12 cellular contexts compared by ENCODE assay signal in the genomic region with DNA sequence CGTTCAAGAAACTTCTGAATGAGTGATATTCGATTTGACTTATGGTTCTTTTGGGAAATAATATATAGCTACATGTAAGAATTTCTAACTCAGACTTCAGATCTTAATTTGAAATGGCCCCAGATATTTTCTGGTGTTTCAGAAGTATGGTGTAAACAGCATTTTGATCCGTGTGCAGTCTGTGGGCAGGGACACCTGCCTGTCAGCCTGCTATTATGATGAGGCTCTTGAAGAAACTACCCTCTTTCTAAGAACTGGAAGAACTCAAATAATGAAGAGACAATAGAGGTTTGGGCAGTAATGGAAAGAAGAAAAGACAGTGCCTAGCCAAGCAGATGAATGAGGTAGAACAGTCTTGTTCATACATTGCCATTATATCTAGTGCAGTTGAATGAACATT.
DNase-seq lines count a peak whose midpoint lies in the region; ATAC-seq, FAIRE-seq and TF ChIP-seq lines count a peak whose summit lies in the region.
"Had no signal": no experiment of that assay in that cellular context is flagged by ENCODE, and none has a peak within 500 bp of the region (broad histone marks: within the 10 kb centered on the region; RNA-seq: fewer than 3 reads in every experiment).

No MANE protein-coding gene starts in this region.

- intact Hi-C loops in PC-9 (cut with micrococcal nuclease; ENCODE audit: unreplicated experiment) (loop anchor here (2.0 to 10.0 kb wide), 2 partner anchors 20 to 212 kb away; no protein-coding TSS in a partner anchor), pancreas (cut with DNase I) (loop anchor here in 1 of 3 donors (5.0 kb wide), 1 partner anchor 120 kb away; no protein-coding TSS in a partner anchor)

- POLR2A ChIA-PET in PC-9 (lab: Charles Lee; ENCODE audit: unreplicated experiment): no interaction called here

- H3K27me3 ChIP-seq in PC-9 (ENCODE audit: insufficient read depth, low read depth) (no peaks in the 10 kb centered on the region), pancreas (no peaks in the 10 kb centered on the region)

- H4K20me1 ChIP-seq in PC-9 (ENCODE audit: insufficient read depth): no peaks in the 10 kb centered on the region

- WGBS in pancreas, 2 donors: 13 to 14% methylated on average over 3 of the region's 3 CpGs

- peak overlapping the region; percentile 91 for H3K4me2 ChIP-seq in PC-9

- no peak for FAIRE-seq in pancreas (lab: Jason Lieb, UNC)

- no peak for TF ChIP-seq CTCF in PC-9 (conservative IDR thresholded peaks at IDR 0.05)
- TF ChIP-seq CTCF in epithelial cell of proximal tubule (conservative IDR thresholded peaks at IDR 0.05; ENCODE audit: low read depth, low read length): no peak
- no peak for TF ChIP-seq CTCF in pancreas (IDR thresholded peaks at IDR 0.05)
- TF ChIP-seq CTCF in coronary artery (IDR thresholded peaks at IDR 0.05): no peak

- H3K4me1 ChIP-seq in PC-9 (replicated peaks; ENCODE audit: insufficient read depth) (peaks cover 70% of the 10 kb centered on the region), pancreas (peaks cover 19 to 34% (median 26%) of the 10 kb centered on the region in 3 donors)

- no TSS peak for BruUV-seq in PC-9 (replicated peaks; lab: Mats Ljungman, UMichigan)

- H3K27ac ChIP-seq in PC-9 (peak overlapping the region; percentile 94), pancreas (peak overlapping the region; percentile 80 to 97 (median 86)), coronary artery (no peak overlapping the region)

- DNase-seq in AML-193 (lab: John Stamatoyannopoulos, UW): peak; percentile 17 to 22
- no peak for DNase-seq in PC-9
- no peak for DNase-seq in epithelial cell of proximal tubule (ENCODE audit: low read depth)
- DNase-seq in pancreas: no peak
- DNase-seq in NCI-H2227 treated with DMSO at 0.1 percent for 48 hours (lab: John Stamatoyannopoulos, UW): no peak
- DNase-seq in coronary artery (ENCODE audit: low spot score): no peak
- DNase-seq in activated CD4-positive, CD25-positive, alpha-beta regulatory T cell treated with anti-CD3 and anti-CD28 coated beads, Interleukin-2, amount 50 U/mL, for 72 hours: no peak
- DNase-seq in islet precursor cell: no peak
- DNase-seq: activated naive CD4-positive, alpha-beta T cell treated with anti-CD3 and anti-CD28 coated beads, Interleukin-2, amount 50 U/mL, for 16 hours; CD4-positive, CD25-positive, alpha-beta regulatory T cell; effector memory CD4-positive, alpha-beta T cell; NCI-H1694 treated with DMSO at 0.1 percent for 48 hours had no signal

- no peaks in the 10 kb centered on the region for H3K9me2 ChIP-seq in PC-9 (ENCODE audit: insufficient read depth)

- ATAC-seq in pancreas: no peak

- H3F3A ChIP-seq in PC-9 (ENCODE audit: insufficient read depth, low read depth): peaks cover 50% of the 10 kb centered on the region

- H2AFZ ChIP-seq in PC-9: no peak overlapping the region

- peak overlapping the region; percentile 80 for H3K4me3 ChIP-seq in PC-9
- H3K4me3 ChIP-seq in epithelial cell of proximal tubule (ENCODE audit: low read depth, low read length): peak overlapping the region; percentile 61
- peak overlapping the region; percentile 5 to 48 (median 31) for H3K4me3 ChIP-seq in pancreas
- no peak overlapping the region for H3K4me3 ChIP-seq in coronary artery

- H3K79me2 ChIP-seq in PC-9 (ENCODE audit: low read depth): peaks cover 40% of the 10 kb centered on the region

- H3K9me3 ChIP-seq in PC-9 (ENCODE audit: insufficient read depth, low read depth): no peaks in the 10 kb centered on the region; the same call in 1 of the 2 replicates
- no peaks in the 10 kb centered on the region for H3K9me3 ChIP-seq in pancreas

- H3K36me3 ChIP-seq in PC-9 (ENCODE audit: low read depth) (no peaks in the 10 kb centered on the region), pancreas (no peaks in the 10 kb centered on the region)

- CTCF ChIA-PET in PC-9 (lab: Charles Lee): no interaction called here

Comparison
In these comparisons a context has a peak if more than half of its experiments do, and no peak if none do; other contexts are left out.
1. DNase-seq: peak in AML-193 (2 of 2); none in PC-9 (0 of 2), epithelial cell of proximal tubule (single experiment), pancreas (0 of 6), NCI-H2227 treated with DMSO at 0.1 percent for 48 hours (single experiment), coronary artery (single experiment), activated CD4-positive, CD25-positive, alpha-beta regulatory T cell treated with anti-CD3 and anti-CD28 coated beads, Interleukin-2, amount 50 U/mL, for 72 hours (single experiment) and islet precursor cell (single experiment).
2. H3K27ac ChIP-seq: peak in PC-9 (single experiment) and pancreas (4 of 4); none in coronary artery (0 of 2).